Comparison of ENCODE assay signal across 8 cellular contexts in genomic region chr7:6637544-6638229, GRCh38. TPM values are rescaled to one million over a fixed set of nuclear protein-coding genes. Genes with fewer than 3 reads are reported as not detected.
DNase-seq lines count a peak whose midpoint lies in the region; ATAC-seq, FAIRE-seq and TF ChIP-seq lines count a peak whose summit lies in the region.

No MANE protein-coding gene starts in this region.

- H3K4me1 ChIP-seq in kidney (ENCODE audit: control insufficient read depth in 1 of 2, insufficient read depth in 1 of 2, low read depth in 1 of 2, low read length in 2 of 2): peaks cover 0 to 12% of the 10 kb centered on the region in 2 donors

- H3K9ac ChIP-seq in kidney (ENCODE audit: low read length in 2 of 2): peak overlapping the region; percentile 40 to 65

- peak overlapping the region; percentile 47 to 64 for H3K4me3 ChIP-seq in kidney (ENCODE audit: low read length in 2 of 2)

- H3K9me3 ChIP-seq in kidney (ENCODE audit: control insufficient read depth in 1 of 2, low read length in 2 of 2): no peaks in the 10 kb centered on the region

- H3K27ac ChIP-seq in kidney (ENCODE audit: low read depth in 2 of 2, low read length in 2 of 2): no peak overlapping the region

- H3K36me3 ChIP-seq in kidney (ENCODE audit: control insufficient read depth in 1 of 2, insufficient read depth in 2 of 2, low read length in 2 of 2): peaks cover 7 to 19% of the 10 kb centered on the region in 2 donors

- DNase-seq in D341Med (ENCODE audit: low spot score) (peak; percentile 80), T-helper 1 cell (peak; percentile 20 to 50 (median 41)), astrocyte of the hippocampus (ENCODE audit: low read depth, low spot score) (peak; percentile 61), kidney (no peak), occipital lobe (lab: John Stamatoyannopoulos, UW) (no peak)
- peak; percentile 56 to 60 for DNase-seq in stimulated activated CD4-positive, alpha-beta T cell treated with anti-CD3 and anti-CD28 coated beads, Interleukin-4, amount 100 ng/mL, for 4 hours

- intact Hi-C loops in kidney (cut with DNase I): no loop called here

- ATAC-seq in GM19438 (IDR thresholded peaks at IDR 0.05; ENCODE audit: low read depth, unreplicated experiment) (peak; percentile 81), HG03520 (IDR thresholded peaks at IDR 0.05; ENCODE audit: unreplicated experiment) (peak; percentile 74)

- no peak for TF ChIP-seq CTCF in kidney (IDR thresholded peaks at IDR 0.05; ENCODE audit: borderline replicate concordance, extremely low read depth, insufficient read depth)

- FAIRE-seq in kidney (lab: Jason Lieb, UNC): no peak

RNA-seq across cellular contexts. Expression of gene ZNF316, which starts 0.6 kb away (rescaled TPM):
- total RNA-seq in kidney: 31.7 TPM
- polyA plus RNA-seq in kidney (ENCODE audit: insufficient read depth, low read depth, low replicate concordance): 7.2 TPM
- 18.2 TPM for total RNA-seq in occipital lobe

RNA-seq across cellular contexts. Expression of gene ZNF853, which starts 22.3 kb away (rescaled TPM):
- total RNA-seq in kidney: 5.4 TPM
- polyA plus RNA-seq in kidney (ENCODE audit: insufficient read depth, low read depth, low replicate concordance): 3.4 TPM
- 23.6 TPM for total RNA-seq in occipital lobe

RNA-seq across cellular contexts. Expression of gene INTS15, which starts 47.9 kb away (rescaled TPM):
- 26.7 TPM for total RNA-seq in kidney
- polyA plus RNA-seq in kidney (ENCODE audit: insufficient read depth, low read depth, low replicate concordance): 16.9 TPM
- total RNA-seq in occipital lobe: 18.2 TPM

Comparison
In these comparisons a context has a peak if more than half of its experiments do, and no peak if none do; other contexts are left out.
1. DNase-seq: peak in D341Med (single experiment), T-helper 1 cell (5 of 5), astrocyte of the hippocampus (single experiment) and stimulated activated CD4-positive, alpha-beta T cell treated with anti-CD3 and anti-CD28 coated beads, Interleukin-4, amount 100 ng/mL, for 4 hours (2 of 2); none in kidney (single experiment) and occipital lobe (single experiment).